8 cellular contexts compared by ENCODE assay signal in genomic region chr6:134111062-134111677, GRCh38. TPM values are rescaled to one million over a fixed set of nuclear protein-coding genes. Genes with fewer than 3 reads are reported as not detected.
A peak's percentile ranks its signal among the peaks of the same experiment; 100 is the strongest.
DNase-seq lines count a peak whose midpoint lies in the region; ATAC-seq and TF ChIP-seq lines count a peak whose summit lies in the region.

No MANE protein-coding gene starts in this region.

- peaks cover 4% of the 10 kb centered on the region for H3K4me1 Mint-ChIP-seq in activated CD8-positive, alpha-beta T cell treated with anti-CD3 and anti-CD28 coated beads for 36 hours (ENCODE audit: low read depth)

- H3K27ac Mint-ChIP-seq in activated CD8-positive, alpha-beta T cell treated with anti-CD3 and anti-CD28 coated beads for 36 hours, result no peak overlapping the region

- H3K27me3 ChIP-seq in cardiac muscle cell (no peaks in the 10 kb centered on the region), right cardiac atrium (ENCODE audit: control insufficient read depth, insufficient read depth) (no peaks in the 10 kb centered on the region), gastroesophageal sphincter (peaks cover 20% of the 10 kb centered on the region)

- POLR2A ChIA-PET in activated CD8-positive, alpha-beta T cell treated with anti-CD3 and anti-CD28 coated beads for 36 hours (lab: Charles Lee), result no interaction called here

- no peak for TF ChIP-seq EP300 in gastroesophageal sphincter (IDR thresholded peaks at IDR 0.05)

- H3K9me3 Mint-ChIP-seq in activated CD8-positive, alpha-beta T cell treated with anti-CD3 and anti-CD28 coated beads for 36 hours, result no peaks in the 10 kb centered on the region

- no peaks in the 10 kb centered on the region for H3K9me3 ChIP-seq in cardiac muscle cell (ENCODE audit: low read depth)
- H3K9me3 ChIP-seq in right cardiac atrium (ENCODE audit: control insufficient read depth, low read length), result no peaks in the 10 kb centered on the region
- H3K9me3 ChIP-seq in gastroesophageal sphincter, result no peaks in the 10 kb centered on the region

- no peak overlapping the region for H3K4me3 Mint-ChIP-seq in activated CD8-positive, alpha-beta T cell treated with anti-CD3 and anti-CD28 coated beads for 36 hours

- H3K36me3 ChIP-seq in cardiac muscle cell (no peaks in the 10 kb centered on the region), gastroesophageal sphincter (no peaks in the 10 kb centered on the region)

- intact Hi-C loops in right cardiac atrium (cut with DNase I), result no loop called here
- intact Hi-C loops in activated CD8-positive, alpha-beta T cell treated with anti-CD3 and anti-CD28 coated beads for 36 hours (cut with micrococcal nuclease), result no loop called here
- intact Hi-C loops in lower leg skin (cut with DNase I; ENCODE audit: low total_unique reads), result no loop called here

- no peak overlapping the region for H3K27ac ChIP-seq in cardiac muscle cell
- H3K27ac ChIP-seq in right cardiac atrium (ENCODE audit: low read length), result no peak overlapping the region
- no peak overlapping the region for H3K27ac ChIP-seq in gastroesophageal sphincter

- H3K36me3 Mint-ChIP-seq in activated CD8-positive, alpha-beta T cell treated with anti-CD3 and anti-CD28 coated beads for 36 hours (ENCODE audit: low read depth), result no peaks in the 10 kb centered on the region

- H3K4me1 ChIP-seq in cardiac muscle cell (ENCODE audit: low read depth) (no peaks in the 10 kb centered on the region), right cardiac atrium (ENCODE audit: control insufficient read depth, insufficient read depth, low read length) (no peaks in the 10 kb centered on the region), gastroesophageal sphincter (no peaks in the 10 kb centered on the region)

- ATAC-seq in right cardiac atrium, result no peak
- peak; percentile 53 for ATAC-seq in HG02678 (IDR thresholded peaks at IDR 0.05; ENCODE audit: unreplicated experiment)
- peak; percentile 85 for ATAC-seq in activated CD8-positive, alpha-beta T cell treated with anti-CD3 and anti-CD28 coated beads for 36 hours
- no peak for ATAC-seq in gastroesophageal sphincter

- DNase-seq in cardiac muscle cell (ENCODE audit: low read depth in 1 of 2, low spot score in 1 of 2), result peak; percentile 68 to 72
- DNase-seq in right cardiac atrium, result no peak
- DNase-seq in NCI-H460 (ENCODE audit: extremely low read depth, low read depth), result peak; percentile 63
- DNase-seq in activated CD8-positive, alpha-beta T cell treated with anti-CD3 and anti-CD28 coated beads for 36 hours, result peak; percentile 66
- DNase-seq in renal cortical epithelial cell (ENCODE audit: low read depth), result peak; percentile 69
- no peak for DNase-seq in lower leg skin (ENCODE audit: low spot score in 2 of 2)

- CTCF ChIA-PET in activated CD8-positive, alpha-beta T cell treated with anti-CD3 and anti-CD28 coated beads for 36 hours (lab: Charles Lee), result interaction anchor here (0.8 to 4.3 kb wide), 30 partner anchors 10 to 829 kb away, joined by 3 to 61 read pairs (median 4); no protein-coding TSS in a partner anchor

- 68% methylated on average over 4 of the region's 4 CpGs for WGBS in right cardiac atrium
- WGBS in gastroesophageal sphincter (ENCODE audit: low coverage in 1 of 2), 2 donors, result 54 to 65% methylated on average over 3 to 4 of the region's 4 CpGs
- WGBS in lower leg skin, 2 donors, result 51 to 52% methylated on average over 4 of the region's 4 CpGs

- H3K4me3 ChIP-seq in cardiac muscle cell (no peak overlapping the region), right cardiac atrium (ENCODE audit: low read length) (no peak overlapping the region), gastroesophageal sphincter (no peak overlapping the region), lower leg skin (ENCODE audit: low read depth, poor library complexity, severe bottlenecking) (no peak overlapping the region)

- TF ChIP-seq POLR2A in gastroesophageal sphincter (IDR thresholded peaks at IDR 0.05), result no peak
- no peak for TF ChIP-seq POLR2A in lower leg skin (IDR thresholded peaks at IDR 0.05)

- TF ChIP-seq CTCF in cardiac muscle cell (IDR thresholded peaks at IDR 0.05; ENCODE audit: low read depth, low read length) (peak; percentile 89), gastroesophageal sphincter (IDR thresholded peaks at IDR 0.05) (peak; percentile 32 to 59 (median 54)), lower leg skin (IDR thresholded peaks at IDR 0.05) (no peak)
- TF ChIP-seq CTCF in activated CD8-positive, alpha-beta T cell treated with anti-CD3 and anti-CD28 coated beads for 36 hours (IDR thresholded peaks at IDR 0.05), result peak; percentile 88

- peaks cover 7% of the 10 kb centered on the region for H3K27me3 Mint-ChIP-seq in activated CD8-positive, alpha-beta T cell treated with anti-CD3 and anti-CD28 coated beads for 36 hours

RNA-seq across cellular contexts. Expression of gene SLC2A12, which starts 58.7 kb away (rescaled TPM):
- total RNA-seq in cardiac muscle cell (4.0 and 6.5 TPM in 2 replicates), right cardiac atrium (10 to 100 TPM; 10.9 to 20.3 (median 17.7) TPM), gastroesophageal sphincter (10 to 100 TPM; 22.8 to 70.5 (median 42.0) TPM), renal cortical epithelial cell (1.8 and 3.6 TPM in 2 replicates), lower leg skin (1 to 10 TPM; 5.9 to 10.0 (median 7.4) TPM)
- polyA plus RNA-seq in cardiac muscle cell (3.8 and 6.4 TPM in 2 replicates), right cardiac atrium (10.3 TPM)
- 0.23 and 0.42 TPM in 2 replicates for total RNA-seq in NCI-H460 (2014; rRNA removed; shearing (Covaris generic))
- 0.10 and 0.72 TPM in 2 replicates for polyA plus RNA-seq in NCI-H460 (2014; cell fraction: nucleus; rRNA removed)
- under 1 TPM; 0.18 to 0.20 TPM for total RNA-seq in activated CD8-positive, alpha-beta T cell treated with anti-CD3 and anti-CD28 coated beads for 36 hours

Comparison
In these comparisons a context has a peak if more than half of its experiments do, and no peak if none do; other contexts are left out.
1. DNase-seq: peak in cardiac muscle cell (2 of 2), NCI-H460 (single experiment), activated CD8-positive, alpha-beta T cell treated with anti-CD3 and anti-CD28 coated beads for 36 hours (single experiment) and renal cortical epithelial cell (single experiment); none in right cardiac atrium (0 of 3) and lower leg skin (0 of 2).
2. CTCF ChIP-seq: peak in cardiac muscle cell (single experiment), activated CD8-positive, alpha-beta T cell treated with anti-CD3 and anti-CD28 coated beads for 36 hours (single experiment) and gastroesophageal sphincter (4 of 4); none in lower leg skin (0 of 3).
3. ATAC-seq: peak in HG02678 (single experiment) and activated CD8-positive, alpha-beta T cell treated with anti-CD3 and anti-CD28 coated beads for 36 hours (single experiment); none in right cardiac atrium (0 of 2) and gastroesophageal sphincter (single experiment).